ENCODE assay signal across 18 cellular contexts in genomic region chr5:7813576-7813975, GRCh38. TPM values are rescaled to one million over a fixed set of nuclear protein-coding genes. Genes with fewer than 3 reads are reported as not detected.
DNase-seq lines count a peak whose midpoint lies in the region; ATAC-seq and TF ChIP-seq lines count a peak whose summit lies in the region.
"Had no signal": no experiment of that assay in that cellular context is flagged by ENCODE, and none has a peak within 500 bp of the region (broad histone marks: within the 10 kb centered on the region; RNA-seq: fewer than 3 reads in every experiment).

No MANE protein-coding gene starts in this region.

- H3K27ac ChIP-seq in HEK293 (ENCODE audit: extremely low read depth, low read depth, low read length) (no peak overlapping the region), uterus (peak overlapping the region; percentile 75 to 86), esophagus muscularis mucosa (replicated peaks in 1 of 4) (no peak overlapping the region)

- H3K4me1 ChIP-seq in HEK293 (ENCODE audit: control insufficient read depth, insufficient read depth, low read length) (peaks cover 3% of the 10 kb centered on the region; the same call in 1 of the 2 replicates), uterus (no peaks in the 10 kb centered on the region), esophagus muscularis mucosa (peaks cover 0 to 15% (median 11%) of the 10 kb centered on the region in 4 donors)

- TF ChIP-seq CTCF in HEK293 (tag by site-specific recombination; IDR thresholded peaks at IDR 0.05), result no peak
- no peak for TF ChIP-seq CTCF in nephron (IDR thresholded peaks at IDR 0.05; ENCODE audit: unreplicated experiment in 3 of 3)
- no peak for TF ChIP-seq CTCF in uterus (IDR thresholded peaks at IDR 0.05)
- TF ChIP-seq CTCF in esophagus muscularis mucosa (IDR thresholded peaks at IDR 0.05), result no peak
- TF ChIP-seq CTCF in omental fat pad (IDR thresholded peaks at IDR 0.05), result no peak

- CTCF ChIA-PET in HEK293 (lab: Yijun Ruan, JAX), result interaction anchor here (0.7 to 5.2 kb wide), 8 partner anchors 9 to 553 kb away, joined by 3 to 46 read pairs (median 4); no protein-coding TSS in a partner anchor

- peak overlapping the region in 2 of 3 experiments; percentile 8 to 21 for H3K27ac Mint-ChIP-seq in nephron
- H3K27ac Mint-ChIP-seq: B cell; CD4-positive, alpha-beta T cell; HFFc6 had no signal

- no peak for TF ChIP-seq EP300 in esophagus muscularis mucosa (IDR thresholded peaks at IDR 0.05)

- no peak overlapping the region for H3K4me3 Mint-ChIP-seq in nephron
- H3K4me3 Mint-ChIP-seq: B cell; CD4-positive, alpha-beta T cell; HFFc6 had no signal

- H3K4me1 Mint-ChIP-seq in nephron, result peaks cover 5% of the 10 kb centered on the region
- H3K4me1 Mint-ChIP-seq: B cell had no signal

- intact Hi-C loops in uterus (cut with DNase I; ENCODE audit: low total_unique reads), result no loop called here
- intact Hi-C loops in esophagus muscularis mucosa (cut with DNase I), result no loop called here

- POLR2A ChIA-PET in HEK293 (lab: Yijun Ruan, JAX), result no interaction called here

- H3K36me3 Mint-ChIP-seq in nephron (ENCODE audit: low read depth), result no peaks in the 10 kb centered on the region

- no peaks in the 10 kb centered on the region for H3K36me3 ChIP-seq in HEK293 (ENCODE audit: control insufficient read depth in 2 of 2, insufficient read depth in 1 of 2, low read length in 2 of 2)
- H3K36me3 ChIP-seq in uterus, result no peaks in the 10 kb centered on the region
- no peaks in the 10 kb centered on the region for H3K36me3 ChIP-seq in esophagus muscularis mucosa
- H3K36me3 ChIP-seq: HAP-1 had no signal

- H3K27me3 ChIP-seq in uterus (no peaks in the 10 kb centered on the region), esophagus muscularis mucosa (no peaks in the 10 kb centered on the region)

- no peaks in the 10 kb centered on the region for H3K9me3 Mint-ChIP-seq in nephron
- H3K9me3 Mint-ChIP-seq: CD4-positive, alpha-beta T cell; HFFc6 had no signal

- H3K27me3 Mint-ChIP-seq in nephron (ENCODE audit: low read depth), result no peaks in the 10 kb centered on the region

- H3K4me3 ChIP-seq in HEK293 (ENCODE audit: low read depth, low read length), result no peak overlapping the region
- no peak overlapping the region for H3K4me3 ChIP-seq in uterus
- H3K4me3 ChIP-seq in esophagus muscularis mucosa, result no peak overlapping the region
- H3K4me3 ChIP-seq: GM12878, HAP-1 had no signal

- WGBS in esophagus muscularis mucosa, result 67% methylated on average over 3 of the region's 3 CpGs

- H3K9me3 ChIP-seq in HEK293 (ENCODE audit: control insufficient read depth, insufficient read depth, low read depth, low read length), result no peaks in the 10 kb centered on the region
- no peaks in the 10 kb centered on the region for H3K9me3 ChIP-seq in uterus
- no peaks in the 10 kb centered on the region for H3K9me3 ChIP-seq in esophagus muscularis mucosa
- H3K9me3 ChIP-seq: HAP-1 had no signal

- TF ChIP-seq POLR2A in uterus (IDR thresholded peaks at IDR 0.05), result no peak
- TF ChIP-seq POLR2A in esophagus muscularis mucosa (IDR thresholded peaks at IDR 0.05; ENCODE audit: low read depth), result no peak

- DNase-seq in amniotic epithelial cell (ENCODE audit: low read depth) (peak; percentile 6), uterus (no peak), esophagus muscularis mucosa (ENCODE audit: extremely low spot score) (no peak), HPDE6-E6E7 (ENCODE audit: extremely low spot score) (no peak), omental fat pad (ENCODE audit: low spot score) (no peak)
- DNase-seq: C1 segment of cervical spinal cord; Calu3; CD4-positive, alpha-beta T cell; DMS 273 treated with DMSO at 0.1 percent for 48 hours; DMS79; GOT3; HFFc6 had no signal

- ATAC-seq in omental fat pad (ENCODE audit: low FRiP score), result no peak
- ATAC-seq: GM12878 had no signal

TF ChIP-seq in HEK293, 187 proteins besides CTCF, POLR2A, EP300 and RAD21:
- TF ChIP-seq TRIM28 (IDR thresholded peaks at IDR 0.05; ENCODE audit: borderline replicate concordance, low read length) (no peak), ZNF561 (tag by site-specific recombination; IDR thresholded peaks at IDR 0.05; ENCODE audit: borderline replicate concordance) (no peak), ATF2 (tag by site-specific recombination; IDR thresholded peaks at IDR 0.05; ENCODE audit: low read depth) (peak; percentile 82), ZNF266 (tag by site-specific recombination; IDR thresholded peaks at IDR 0.05; ENCODE audit: low read depth) (no peak)

RNA-seq across cellular contexts. Expression of gene CFAP90, which starts 37.4 kb away (rescaled TPM):
- 1 to 10 TPM in 1 of 4 donors, under 1 TPM in 1, not detected in 2; 0.88 to 1.7 TPM for total RNA-seq in uterus
- under 1 TPM in 1 of 4 donors, not detected in 3; 0.17 TPM for total RNA-seq in esophagus muscularis mucosa
- under 1 TPM in 1 of 4 donors, not detected in 3; 0.88 TPM for total RNA-seq in omental fat pad
- total RNA-seq: B cell; Calu3; CD4-positive, alpha-beta T cell; G401; GM12878; HFFc6 had no signal

RNA-seq across cellular contexts. Expression of gene FASTKD3, which starts 55.3 kb away (rescaled TPM):
- total RNA-seq in uterus (10 to 100 TPM in 1 of 4 donors, 1 to 10 TPM in 3; 3.3 to 20.2 (median 8.7) TPM), esophagus muscularis mucosa (10 to 100 TPM in 1 of 4 donors, 1 to 10 TPM in 3; 7.4 to 13.3 (median 8.2) TPM), omental fat pad (10 to 100 TPM in 2 of 4 donors, 1 to 10 TPM in 2; 4.5 to 17.8 (median 10.3) TPM)

RNA-seq across cellular contexts. Expression of gene MTRR, which starts 55.4 kb away (rescaled TPM):
- total RNA-seq in uterus (10 to 100 TPM; 18.8 to 51.5 (median 33.2) TPM), esophagus muscularis mucosa (10 to 100 TPM; 22.0 to 34.5 (median 33.8) TPM), omental fat pad (10 to 100 TPM; 35.6 to 83.3 (median 43.0) TPM)

Comparison
In these comparisons a context has a peak if more than half of its experiments do, and no peak if none do; other contexts are left out.
1. H3K27ac ChIP-seq: peak in uterus (2 of 2); none in HEK293 (single experiment) and esophagus muscularis mucosa (0 of 4).